21 cellular contexts compared by ENCODE assay signal in the genomic region with DNA sequence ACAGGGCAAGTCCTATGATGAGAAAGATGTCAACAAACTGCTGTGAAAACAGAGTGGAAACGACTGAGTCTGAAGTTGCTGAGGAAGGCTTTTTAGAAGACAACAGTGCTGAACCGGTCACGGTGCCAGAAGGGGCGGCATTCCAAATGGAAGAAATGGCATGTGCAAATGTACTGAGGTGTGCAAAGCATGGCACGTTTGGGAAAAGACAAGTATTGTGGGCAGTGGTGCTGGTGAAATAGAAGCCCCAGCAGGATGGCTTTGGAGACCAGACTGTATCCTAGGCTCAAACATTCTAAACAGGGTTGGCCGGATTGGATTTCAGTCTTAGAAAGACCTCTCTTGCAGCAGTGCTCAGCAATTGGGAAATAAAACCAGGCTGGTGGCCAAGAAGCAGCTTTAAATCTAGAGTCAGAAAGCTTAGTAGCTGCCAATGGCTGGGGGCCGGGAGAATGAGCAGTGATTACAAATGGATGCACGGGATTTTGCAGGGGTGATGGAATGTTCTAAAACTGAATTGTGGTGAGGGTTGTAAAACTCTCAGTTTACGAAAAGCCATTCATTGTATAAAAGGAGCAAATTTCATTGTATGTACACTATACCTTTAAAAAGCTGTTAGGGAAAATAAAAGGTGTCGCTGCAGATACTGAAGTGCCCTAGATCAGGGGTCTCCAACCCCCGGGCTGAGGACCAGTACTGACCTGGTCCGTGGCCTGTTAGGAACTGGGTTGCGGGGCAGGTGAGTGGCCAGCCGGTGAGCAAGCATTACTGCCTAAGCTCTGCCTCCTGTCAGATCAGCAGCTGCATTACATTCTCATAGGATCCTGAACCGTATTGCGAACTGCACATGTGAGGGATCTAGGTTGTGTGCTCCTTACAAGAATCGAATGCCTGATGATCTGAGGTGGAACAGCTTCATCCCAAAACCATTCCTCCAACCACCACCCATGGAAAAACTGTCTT.
DNase-seq lines count a peak whose midpoint lies in the region; ATAC-seq and TF ChIP-seq lines count a peak whose summit lies in the region.
"Had no signal": no experiment of that assay in that cellular context is flagged by ENCODE, and none has a peak within 500 bp of the region (broad histone marks: within the 10 kb centered on the region; RNA-seq: fewer than 3 reads in every experiment).

No MANE protein-coding gene starts in this region.

- H3F3A ChIP-seq in neural progenitor cell (ENCODE audit: low read depth): peaks cover 2% of the 10 kb centered on the region

- H3K4ac ChIP-seq in IMR-90 (ENCODE audit: low read depth, low read length): no peak overlapping the region

- no peak overlapping the region for H4K91ac ChIP-seq in IMR-90 (ENCODE audit: insufficient read depth, low read depth, low read length)

- H3K4me3 ChIP-seq in AG04449 (ENCODE audit: low read depth, low read length) (no peak overlapping the region), IMR-90 (ENCODE audit: insufficient read depth, low read depth, low read length) (no peak overlapping the region), fibroblast of pulmonary artery (replicated peaks; ENCODE audit: low read depth, low read length) (no peak overlapping the region), neural progenitor cell (no peak overlapping the region)
- H3K4me3 ChIP-seq: body of pancreas, Peyer's patch, upper lobe of left lung had no signal

- TF ChIP-seq RAD21 in IMR-90 (IDR thresholded peaks at IDR 0.05; ENCODE audit: low read length): no peak

- H2BK120ac ChIP-seq in IMR-90 (ENCODE audit: low read depth, low read length): no peak overlapping the region

- no peak overlapping the region for H3K56ac ChIP-seq in IMR-90 (ENCODE audit: extremely low read depth, insufficient read depth, low read length)

- peaks cover 3% of the 10 kb centered on the region; the same call in 1 of the 2 replicates for H3K9me1 ChIP-seq in IMR-90 (ENCODE audit: insufficient read depth, low read length)

- CTCF ChIA-PET in AG04449 (lab: Yijun Ruan, JAX): interaction anchor here (0.8 kb wide), 1 partner anchor 26 kb away, joined by 3 read pairs; no protein-coding TSS in a partner anchor
- CTCF ChIA-PET in IMR-90 (lab: Yijun Ruan, JAX): interaction anchor here (1.0 kb wide), 1 partner anchor 11 kb away, joined by 4 read pairs; no protein-coding TSS in a partner anchor

- no peak overlapping the region for H2AK5ac ChIP-seq in IMR-90 (ENCODE audit: low read depth, low read length)

- intact Hi-C loops in IMR-90 (cut with micrococcal nuclease): no loop called here
- intact Hi-C loops in activated T-helper 2 cell treated with anti-CD3 and anti-CD28 coated beads, Interferon-gamma antibody, Interleukin-2, Interleukin-4, amounts not matched to agents 10 μg/mL and 5 μg/mL and 100 μg/mL, durations not matched to agents 14 hours and 24 hours and 36 hours (cut with micrococcal nuclease): no loop called here

- dilution Hi-C loops in IMR-90 (cut with HindIII; ENCODE audit: low sequenced_read_pairs, unreplicated experiment): no loop called here

- peaks cover 2% of the 10 kb centered on the region for H3K27me3 Mint-ChIP-seq in neural progenitor cell (ENCODE audit: insufficient read depth, low read depth)
- H3K27me3 Mint-ChIP-seq in activated T-cell treated with anti-CD3 and anti-CD28 coated beads, Interleukin-2, amount 50 U/mL, for 72 hours (ENCODE audit: low read depth): no peaks in the 10 kb centered on the region
- H3K27me3 Mint-ChIP-seq in activated T-helper 2 cell treated with anti-CD3 and anti-CD28 coated beads, Interferon-gamma antibody, Interleukin-2, Interleukin-4, amounts not matched to agents 10 μg/mL and 5 μg/mL and 100 μg/mL, durations not matched to agents 14 hours and 24 hours and 36 hours (ENCODE audit: low read depth): no peaks in the 10 kb centered on the region

- WGBS in IMR-90 (ENCODE audit: extremely low coverage in 2 of 2, insufficient read length in 1 of 2), 2 experiments: 56% methylated on average over 4 of the region's 17 CpGs; no CpG with 5 or more reads in 1 of the 2 experiments

- no peaks in the 10 kb centered on the region for H3K79me1 ChIP-seq in IMR-90 (ENCODE audit: low read depth in 1 of 2, low read length in 2 of 2)

- H4K8ac ChIP-seq in IMR-90 (ENCODE audit: low read depth in 2 of 2, low read length in 2 of 2): no peak overlapping the region

- H3K9ac ChIP-seq in IMR-90 (ENCODE audit: low read depth, low read length) (no peak overlapping the region), neural progenitor cell (no peak overlapping the region)

- H3K23ac ChIP-seq in IMR-90 (ENCODE audit: low read depth, low read length): no peak overlapping the region

- no peak overlapping the region for H3K4me3 Mint-ChIP-seq in neural progenitor cell
- H3K4me3 Mint-ChIP-seq in activated T-cell treated with anti-CD3 and anti-CD28 coated beads, Interleukin-2, amount 50 U/mL, for 72 hours: no peak overlapping the region
- H3K4me3 Mint-ChIP-seq in activated T-helper 2 cell treated with anti-CD3 and anti-CD28 coated beads, Interferon-gamma antibody, Interleukin-2, Interleukin-4, amounts not matched to agents 10 μg/mL and 5 μg/mL and 100 μg/mL, durations not matched to agents 14 hours and 24 hours and 36 hours (ENCODE audit: low read depth): no peak overlapping the region
- H3K4me3 Mint-ChIP-seq: HFFc6 had no signal

- H2AFZ ChIP-seq in IMR-90 (replicated peaks; ENCODE audit: low read length, poor library complexity) (no peak overlapping the region), neural progenitor cell (replicated peaks) (no peak overlapping the region)

- H3K4me2 ChIP-seq in IMR-90 (ENCODE audit: low read depth, low read length) (no peak overlapping the region; the same call in 1 of the 2 replicates), neural progenitor cell (no peak overlapping the region)

- no peak for TF ChIP-seq POLR2A in IMR-90 (IDR thresholded peaks at IDR 0.05; ENCODE audit: low read depth, low read length)

- peak overlapping the region; percentile 43 for H3K27ac Mint-ChIP-seq in neural progenitor cell
- H3K27ac Mint-ChIP-seq in activated T-cell treated with anti-CD3 and anti-CD28 coated beads, Interleukin-2, amount 50 U/mL, for 72 hours: no peak overlapping the region
- no peak overlapping the region for H3K27ac Mint-ChIP-seq in activated T-helper 2 cell treated with anti-CD3 and anti-CD28 coated beads, Interferon-gamma antibody, Interleukin-2, Interleukin-4, amounts not matched to agents 10 μg/mL and 5 μg/mL and 100 μg/mL, durations not matched to agents 14 hours and 24 hours and 36 hours
- H3K27ac Mint-ChIP-seq: HFFc6 had no signal

- in situ Hi-C loops in IMR-90 (cut with MboI; ENCODE audit: low sequenced_read_pairs): no loop called here

- H3K27me3 ChIP-seq in IMR-90 (ENCODE audit: control insufficient read depth, insufficient read depth, low read length) (no peaks in the 10 kb centered on the region), neural progenitor cell (no peaks in the 10 kb centered on the region), foreskin keratinocyte (no peaks in the 10 kb centered on the region)
- H3K27me3 ChIP-seq: body of pancreas, Peyer's patch, upper lobe of left lung had no signal

- H3K18ac ChIP-seq in IMR-90 (ENCODE audit: low read depth, low read length): no peak overlapping the region

- no peaks in the 10 kb centered on the region for H4K20me1 ChIP-seq in IMR-90 (ENCODE audit: insufficient read depth, low read length)
- peaks cover 3% of the 10 kb centered on the region for H4K20me1 ChIP-seq in neural progenitor cell (ENCODE audit: low read depth)

- DNase-seq in AG04449 (ENCODE audit: low read depth, low spot score) (peak; percentile 31), IMR-90 (peak; percentile 77), fibroblast of pulmonary artery (ENCODE audit: low read depth) (peak; percentile 85), neural progenitor cell (ENCODE audit: low spot score) (no peak), foreskin keratinocyte (no peak)
- no peak for DNase-seq in activated T-cell treated with anti-CD3 and anti-CD28 coated beads, Interleukin-2, amount 50 U/mL, for 72 hours
- no peak for DNase-seq in activated T-helper 2 cell treated with anti-CD3 and anti-CD28 coated beads, Interferon-gamma antibody, Interleukin-2, Interleukin-4, amounts not matched to agents 10 μg/mL and 5 μg/mL and 100 μg/mL, durations not matched to agents 14 hours and 24 hours and 36 hours (ENCODE audit: low spot score)
- DNase-seq: ACHN; activated gamma-delta T cell; effector CD8-positive, alpha-beta T cell; HFFc6; NCI-H2029; NCI-H748 treated with DMSO at 0.1 percent for 48 hours; retina; stimulated activated CD4-positive, alpha-beta T cell treated with anti-CD3 and anti-CD28 coated beads, Interleukin-4, amount 100 ng/mL, for 24 hours; SW 1271 had no signal

- no peak overlapping the region for H3K14ac ChIP-seq in IMR-90 (replicated peaks; ENCODE audit: low read depth, low read length)

- H3K36me3 Mint-ChIP-seq in neural progenitor cell: peaks cover 13% of the 10 kb centered on the region
- H3K36me3 Mint-ChIP-seq in activated T-cell treated with anti-CD3 and anti-CD28 coated beads, Interleukin-2, amount 50 U/mL, for 72 hours (ENCODE audit: insufficient read depth in 2 of 2): peaks cover 1 to 7% of the 10 kb centered on the region in 2 donors
- peaks cover 8% of the 10 kb centered on the region for H3K36me3 Mint-ChIP-seq in activated T-helper 2 cell treated with anti-CD3 and anti-CD28 coated beads, Interferon-gamma antibody, Interleukin-2, Interleukin-4, amounts not matched to agents 10 μg/mL and 5 μg/mL and 100 μg/mL, durations not matched to agents 14 hours and 24 hours and 36 hours (ENCODE audit: low read depth)

- no peak overlapping the region for H2BK20ac ChIP-seq in IMR-90 (ENCODE audit: low read depth, low read length)

- no peak overlapping the region for H2BK15ac ChIP-seq in IMR-90 (ENCODE audit: low read depth, low read length)

- no peak overlapping the region for H3K27ac ChIP-seq in IMR-90 (ENCODE audit: insufficient read depth, low read length)
- no peak overlapping the region for H3K27ac ChIP-seq in neural progenitor cell
- H3K27ac ChIP-seq in foreskin keratinocyte: no peak overlapping the region
- H3K27ac ChIP-seq: body of pancreas, Peyer's patch, upper lobe of left lung, VCaP had no signal

- peaks cover 2% of the 10 kb centered on the region; the same call in 1 of the 2 replicates for H3K4me1 ChIP-seq in IMR-90 (ENCODE audit: control insufficient read depth, insufficient read depth, low read length)
- H3K4me1 ChIP-seq in neural progenitor cell: peaks cover 7% of the 10 kb centered on the region
- H3K4me1 ChIP-seq in foreskin keratinocyte: no peaks in the 10 kb centered on the region
- H3K4me1 ChIP-seq: body of pancreas, Peyer's patch, upper lobe of left lung had no signal

- H2BK5ac ChIP-seq in IMR-90 (ENCODE audit: low read depth, low read length, poor library complexity, severe bottlenecking): no peak overlapping the region

- peaks cover 4% of the 10 kb centered on the region for H3K4me1 Mint-ChIP-seq in neural progenitor cell
- no peaks in the 10 kb centered on the region for H3K4me1 Mint-ChIP-seq in activated T-cell treated with anti-CD3 and anti-CD28 coated beads, Interleukin-2, amount 50 U/mL, for 72 hours (ENCODE audit: low read depth)
- no peaks in the 10 kb centered on the region for H3K4me1 Mint-ChIP-seq in activated T-helper 2 cell treated with anti-CD3 and anti-CD28 coated beads, Interferon-gamma antibody, Interleukin-2, Interleukin-4, amounts not matched to agents 10 μg/mL and 5 μg/mL and 100 μg/mL, durations not matched to agents 14 hours and 24 hours and 36 hours (ENCODE audit: low read depth)

- no peak overlapping the region for H4K5ac ChIP-seq in IMR-90 (ENCODE audit: low read depth, low read length)

- TF ChIP-seq CTCF in AG04449 (IDR thresholded peaks at IDR 0.05; ENCODE audit: insufficient read depth, low read length, missing control alignments) (no peak), IMR-90 (conservative IDR thresholded peaks at IDR 0.05; ENCODE audit: low read depth, low read length) (no peak), fibroblast of pulmonary artery (IDR thresholded peaks at IDR 0.05; ENCODE audit: low read length, missing control alignments) (no peak), neural progenitor cell (IDR thresholded peaks at IDR 0.05) (no peak), foreskin keratinocyte (conservative IDR thresholded peaks at IDR 0.05) (no peak)

- H2AK9ac ChIP-seq in IMR-90 (replicated peaks; ENCODE audit: low read depth, low read length, poor library complexity): no peak overlapping the region

- H3K36me3 ChIP-seq in IMR-90 (ENCODE audit: control insufficient read depth, insufficient read depth, low read length) (peaks cover 5% of the 10 kb centered on the region), neural progenitor cell (peaks cover 6% of the 10 kb centered on the region)

- ATAC-seq in IMR-90 (ENCODE audit: low read depth) (peak; percentile 91), foreskin keratinocyte (no peak), GM19463 (IDR thresholded peaks at IDR 0.05; ENCODE audit: unreplicated experiment) (no peak)
- no peak for ATAC-seq in activated T-cell treated with anti-CD3 and anti-CD28 coated beads, Interleukin-2, amount 50 U/mL, for 72 hours (replicated peaks in 1 of 2)
- ATAC-seq: body of pancreas had no signal

- POLR2A ChIA-PET in AG04449 (lab: Yijun Ruan, JAX) (no interaction called here), IMR-90 (lab: Charles Lee; ENCODE audit: unreplicated experiment) (no interaction called here)

- H3K9me3 Mint-ChIP-seq in neural progenitor cell: no peaks in the 10 kb centered on the region
- no peaks in the 10 kb centered on the region for H3K9me3 Mint-ChIP-seq in activated T-cell treated with anti-CD3 and anti-CD28 coated beads, Interleukin-2, amount 50 U/mL, for 72 hours
- H3K9me3 Mint-ChIP-seq in activated T-helper 2 cell treated with anti-CD3 and anti-CD28 coated beads, Interferon-gamma antibody, Interleukin-2, Interleukin-4, amounts not matched to agents 10 μg/mL and 5 μg/mL and 100 μg/mL, durations not matched to agents 14 hours and 24 hours and 36 hours: no peaks in the 10 kb centered on the region
- H3K9me3 Mint-ChIP-seq: HFFc6 had no signal

- BruUV-seq in IMR-90 (replicated peaks; lab: Mats Ljungman, UMichigan): no TSS peak

- no peaks in the 10 kb centered on the region for H3K79me2 ChIP-seq in neural progenitor cell (ENCODE audit: low read depth)

- H3K9me3 ChIP-seq in IMR-90 (ENCODE audit: control insufficient read depth, insufficient read depth, low read length) (no peaks in the 10 kb centered on the region), neural progenitor cell (ENCODE audit: low read depth) (no peaks in the 10 kb centered on the region)
- H3K9me3 ChIP-seq: body of pancreas, Peyer's patch, upper lobe of left lung had no signal

Comparison
In these comparisons a context has a peak if more than half of its experiments do, and no peak if none do; other contexts are left out.
1. DNase-seq: peak in AG04449 (single experiment), IMR-90 (single experiment) and fibroblast of pulmonary artery (single experiment); none in neural progenitor cell (single experiment), activated T-cell treated with anti-CD3 and anti-CD28 coated beads, Interleukin-2, amount 50 U/mL, for 72 hours (0 of 2), foreskin keratinocyte (0 of 2) and activated T-helper 2 cell treated with anti-CD3 and anti-CD28 coated beads, Interferon-gamma antibody, Interleukin-2, Interleukin-4, amounts not matched to agents 10 μg/mL and 5 μg/mL and 100 μg/mL, durations not matched to agents 14 hours and 24 hours and 36 hours (single experiment).